In genomic region chr6:1846611-1847010, GRCh38 we compare ENCODE assay signal across 9 cellular contexts.
"Had no signal": no experiment of that assay in that cellular context is flagged by ENCODE, and none has a peak within 500 bp of the region (broad histone marks: within the 10 kb centered on the region; RNA-seq: fewer than 3 reads in every experiment).

No MANE protein-coding gene starts in this region.

- H3K4me3 ChIP-seq: GM23248, GM23338, HAP-1 had no signal

- DNase-seq: GM23248, GOT3, H7, H9, HCEC 1CT, HFFc6 had no signal

- H3K27ac ChIP-seq: GM23248 had no signal

- ATAC-seq: GM23338, HCT116 had no signal

- H3K4me1 Mint-ChIP-seq: GM23338, H9 had no signal

- H3K27ac Mint-ChIP-seq: GM23338, H9, HFFc6 had no signal

- H3K9me3 Mint-ChIP-seq: HFFc6 had no signal

- H3K4me2 ChIP-seq: GM23338 had no signal

- H3K36me3 ChIP-seq: HAP-1 had no signal

- H3K4me1 ChIP-seq: HAP-1 had no signal

- H3K4me3 Mint-ChIP-seq: GM23338, H9, HFFc6 had no signal

- H2AFZ ChIP-seq: GM23248, GM23338 had no signal

- H3K9ac ChIP-seq: GM23248 had no signal
